In the genomic region with DNA sequence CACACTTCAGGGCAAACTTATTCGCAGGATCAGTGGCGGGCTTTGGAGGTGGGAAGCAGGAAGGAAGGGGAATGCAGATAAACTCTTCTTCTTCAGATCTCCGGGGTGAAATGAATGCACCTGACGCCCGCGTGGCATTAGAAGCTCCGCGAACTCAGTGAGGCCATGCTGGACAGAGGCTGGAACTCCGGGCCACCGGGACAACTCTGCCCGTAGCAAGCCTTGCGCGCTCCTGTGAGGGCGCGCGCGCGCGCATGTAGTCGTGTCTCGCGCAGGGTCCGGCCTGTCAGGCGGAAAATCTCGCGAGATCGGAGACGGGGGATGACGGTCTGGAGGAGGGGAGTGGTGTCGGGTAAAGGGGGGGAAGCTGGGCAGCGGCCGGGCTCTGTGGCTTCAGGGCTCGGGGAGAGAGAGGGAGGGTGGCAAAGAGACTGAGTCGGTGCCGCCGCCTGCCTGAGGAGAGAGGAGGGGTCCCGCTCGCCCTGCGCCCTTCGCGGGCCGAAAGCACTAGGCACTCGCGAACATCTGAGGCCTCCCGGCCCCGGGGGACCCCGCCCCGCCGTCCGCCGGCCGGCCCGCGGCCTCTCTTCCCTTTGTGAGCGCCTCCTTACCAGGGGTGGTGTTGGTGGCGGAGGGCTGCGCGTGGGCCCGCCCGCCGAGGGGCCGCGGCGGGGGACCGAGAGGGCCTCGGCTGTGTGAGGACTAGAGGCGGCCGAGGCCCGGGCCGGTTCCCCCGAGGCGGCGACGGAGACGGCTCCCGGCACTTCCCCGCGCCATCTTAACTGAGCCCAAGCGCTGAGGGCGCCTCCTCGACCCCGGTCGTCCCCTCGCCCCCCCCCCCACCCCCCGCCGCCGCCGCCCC, we compare ENCODE assay signal across 1 cellular context.
TF ChIP-seq lines count a peak whose summit lies in the region.

A gene (plus strand): TSS at position 370 of the 862 bp plus-strand sequence. CDS start 61,186 bp downstream, outside the sequence.

TF ChIP-seq in HEK293, 187 proteins besides CTCF, POLR2A, EP300 and RAD21 (continued from another document and continues in another):
- TF ChIP-seq, protein P1, sequence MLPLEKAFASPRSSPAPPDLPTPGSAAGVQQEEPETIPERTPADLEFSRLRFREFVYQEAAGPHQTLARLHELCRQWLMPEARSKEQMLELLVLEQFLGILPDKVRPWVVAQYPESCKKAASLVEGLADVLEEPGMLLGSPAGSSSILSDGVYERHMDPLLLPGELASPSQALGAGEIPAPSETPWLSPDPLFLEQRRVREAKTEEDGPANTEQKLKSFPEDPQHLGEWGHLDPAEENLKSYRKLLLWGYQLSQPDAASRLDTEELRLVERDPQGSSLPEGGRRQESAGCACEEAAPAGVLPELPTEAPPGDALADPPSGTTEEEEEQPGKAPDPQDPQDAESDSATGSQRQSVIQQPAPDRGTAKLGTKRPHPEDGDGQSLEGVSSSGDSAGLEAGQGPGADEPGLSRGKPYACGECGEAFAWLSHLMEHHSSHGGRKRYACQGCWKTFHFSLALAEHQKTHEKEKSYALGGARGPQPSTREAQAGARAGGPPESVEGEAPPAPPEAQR (tag by site-specific recombination; IDR thresholded peaks at IDR 0.05): no peak; the same call in 1 of the 2 replicates
- no peak for TF ChIP-seq ZNF514 (tag by site-specific recombination; IDR thresholded peaks at IDR 0.05)
- TF ChIP-seq, protein P2, sequence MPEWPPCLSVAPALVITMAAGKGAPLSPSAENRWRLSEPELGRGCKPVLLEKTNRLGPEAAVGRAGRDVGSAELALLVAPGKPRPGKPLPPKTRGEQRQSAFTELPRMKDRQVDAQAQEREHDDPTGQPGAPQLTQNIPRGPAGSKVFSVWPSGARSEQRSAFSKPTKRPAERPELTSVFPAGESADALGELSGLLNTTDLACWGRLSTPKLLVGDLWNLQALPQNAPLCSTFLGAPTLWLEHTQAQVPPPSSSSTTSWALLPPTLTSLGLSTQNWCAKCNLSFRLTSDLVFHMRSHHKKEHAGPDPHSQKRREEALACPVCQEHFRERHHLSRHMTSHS (tag by site-specific recombination; IDR thresholded peaks at IDR 0.05): no peak
- peak; percentile 85 for TF ChIP-seq ZNF629 (tag by site-specific recombination; IDR thresholded peaks at IDR 0.05)
- TF ChIP-seq, protein P3, sequence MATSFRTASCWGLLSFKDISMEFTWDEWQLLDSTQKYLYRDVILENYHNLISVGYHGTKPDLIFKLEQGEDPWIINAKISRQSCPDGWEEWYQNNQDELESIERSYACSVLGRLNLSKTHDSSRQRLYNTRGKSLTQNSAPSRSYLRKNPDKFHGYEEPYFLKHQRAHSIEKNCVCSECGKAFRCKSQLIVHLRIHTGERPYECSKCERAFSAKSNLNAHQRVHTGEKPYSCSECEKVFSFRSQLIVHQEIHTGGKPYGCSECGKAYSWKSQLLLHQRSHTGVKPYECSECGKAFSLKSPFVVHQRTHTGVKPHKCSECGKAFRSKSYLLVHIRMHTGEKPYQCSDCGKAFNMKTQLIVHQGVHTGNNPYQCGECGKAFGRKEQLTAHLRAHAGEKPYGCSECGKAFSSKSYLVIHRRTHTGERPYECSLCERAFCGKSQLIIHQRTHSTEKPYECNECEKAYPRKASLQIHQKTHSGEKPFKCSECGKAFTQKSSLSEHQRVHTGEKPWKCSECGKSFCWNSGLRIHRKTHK (tag by site-specific recombination; IDR thresholded peaks at IDR 0.05): no peak
- TF ChIP-seq ZBTB21 (tag by site-specific recombination; IDR thresholded peaks at IDR 0.05): 0 out of 2 replicates have a peak, but pooled peaks have one; percentile 34
- no peak for TF ChIP-seq ZNF174 (tag by site-specific recombination; IDR thresholded peaks at IDR 0.05)
- TF ChIP-seq ZNF792 (tag by site-specific recombination; IDR thresholded peaks at IDR 0.05): no peak
- TF ChIP-seq ZNF48 (tag by site-specific recombination; IDR thresholded peaks at IDR 0.05): no peak
- TF ChIP-seq ZNF530 (tag by site-specific recombination; IDR thresholded peaks at IDR 0.05; ENCODE audit: low read depth): no peak
- TF ChIP-seq, protein P4, sequence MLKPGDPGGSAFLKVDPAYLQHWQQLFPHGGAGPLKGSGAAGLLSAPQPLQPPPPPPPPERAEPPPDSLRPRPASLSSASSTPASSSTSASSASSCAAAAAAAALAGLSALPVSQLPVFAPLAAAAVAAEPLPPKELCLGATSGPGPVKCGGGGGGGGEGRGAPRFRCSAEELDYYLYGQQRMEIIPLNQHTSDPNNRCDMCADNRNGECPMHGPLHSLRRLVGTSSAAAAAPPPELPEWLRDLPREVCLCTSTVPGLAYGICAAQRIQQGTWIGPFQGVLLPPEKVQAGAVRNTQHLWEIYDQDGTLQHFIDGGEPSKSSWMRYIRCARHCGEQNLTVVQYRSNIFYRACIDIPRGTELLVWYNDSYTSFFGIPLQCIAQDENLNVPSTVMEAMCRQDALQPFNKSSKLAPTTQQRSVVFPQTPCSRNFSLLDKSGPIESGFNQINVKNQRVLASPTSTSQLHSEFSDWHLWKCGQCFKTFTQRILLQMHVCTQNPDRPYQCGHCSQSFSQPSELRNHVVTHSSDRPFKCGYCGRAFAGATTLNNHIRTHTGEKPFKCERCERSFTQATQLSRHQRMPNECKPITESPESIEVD (tag by site-specific recombination; IDR thresholded peaks at IDR 0.05): no peak; the same call in 1 of the 2 replicates
- TF ChIP-seq ZNF621 (tag by site-specific recombination; IDR thresholded peaks at IDR 0.05): no peak
- TF ChIP-seq REPIN1 (tag by site-specific recombination; IDR thresholded peaks at IDR 0.05; ENCODE audit: low read depth): no peak
- peak; percentile 87 for TF ChIP-seq ZBTB17 (tag by site-specific recombination; IDR thresholded peaks at IDR 0.05)
- no peak for TF ChIP-seq ZNF202 (tag by site-specific recombination; IDR thresholded peaks at IDR 0.05; ENCODE audit: borderline replicate concordance)
- peak; percentile 24; the same call in 1 of the 2 replicates for TF ChIP-seq MEIS1 (CRISPR knock-in tag; IDR thresholded peaks at IDR 0.05; ENCODE audit: borderline replicate concordance)
- peak; percentile 83 for TF ChIP-seq ZNF600 (tag by site-specific recombination; IDR thresholded peaks at IDR 0.05)
- TF ChIP-seq ZNF10 (tag by site-specific recombination; IDR thresholded peaks at IDR 0.05): no peak
- no peak for TF ChIP-seq ZNF549 (tag by site-specific recombination; IDR thresholded peaks at IDR 0.05)
- TF ChIP-seq, protein P5, sequence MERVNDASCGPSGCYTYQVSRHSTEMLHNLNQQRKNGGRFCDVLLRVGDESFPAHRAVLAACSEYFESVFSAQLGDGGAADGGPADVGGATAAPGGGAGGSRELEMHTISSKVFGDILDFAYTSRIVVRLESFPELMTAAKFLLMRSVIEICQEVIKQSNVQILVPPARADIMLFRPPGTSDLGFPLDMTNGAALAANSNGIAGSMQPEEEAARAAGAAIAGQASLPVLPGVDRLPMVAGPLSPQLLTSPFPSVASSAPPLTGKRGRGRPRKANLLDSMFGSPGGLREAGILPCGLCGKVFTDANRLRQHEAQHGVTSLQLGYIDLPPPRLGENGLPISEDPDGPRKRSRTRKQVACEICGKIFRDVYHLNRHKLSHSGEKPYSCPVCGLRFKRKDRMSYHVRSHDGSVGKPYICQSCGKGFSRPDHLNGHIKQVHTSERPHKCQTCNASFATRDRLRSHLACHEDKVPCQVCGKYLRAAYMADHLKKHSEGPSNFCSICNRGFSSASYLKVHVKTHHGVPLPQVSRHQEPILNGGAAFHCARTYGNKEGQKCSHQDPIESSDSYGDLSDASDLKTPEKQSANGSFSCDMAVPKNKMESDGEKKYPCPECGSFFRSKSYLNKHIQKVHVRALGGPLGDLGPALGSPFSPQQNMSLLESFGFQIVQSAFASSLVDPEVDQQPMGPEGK (tag by site-specific recombination; IDR thresholded peaks at IDR 0.05): peak; percentile 99
- TF ChIP-seq ZSCAN30 (tag by site-specific recombination; IDR thresholded peaks at IDR 0.05): peak; percentile 88; the same call in 1 of the 2 replicates
- TF ChIP-seq, protein P6, sequence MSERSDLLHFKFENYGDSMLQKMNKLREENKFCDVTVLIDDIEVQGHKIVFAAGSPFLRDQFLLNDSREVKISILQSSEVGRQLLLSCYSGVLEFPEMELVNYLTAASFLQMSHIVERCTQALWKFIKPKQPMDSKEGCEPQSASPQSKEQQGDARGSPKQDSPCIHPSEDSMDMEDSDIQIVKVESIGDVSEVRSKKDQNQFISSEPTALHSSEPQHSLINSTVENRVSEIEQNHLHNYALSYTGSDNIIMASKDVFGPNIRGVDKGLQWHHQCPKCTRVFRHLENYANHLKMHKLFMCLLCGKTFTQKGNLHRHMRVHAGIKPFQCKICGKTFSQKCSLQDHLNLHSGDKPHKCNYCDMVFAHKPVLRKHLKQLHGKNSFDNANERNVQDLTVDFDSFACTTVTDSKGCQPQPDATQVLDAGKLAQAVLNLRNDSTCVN (tag by site-specific recombination; optimal IDR thresholded peaks at IDR 0.05): peak; percentile 99
- peak; percentile 92 for TF ChIP-seq ZNF501 (tag by site-specific recombination; IDR thresholded peaks at IDR 0.05)
- no peak for TF ChIP-seq ZNF473 (tag by site-specific recombination; IDR thresholded peaks at IDR 0.05)
- TF ChIP-seq YY1 (tag by site-specific recombination; IDR thresholded peaks at IDR 0.05): peak; percentile 65
- no peak for TF ChIP-seq ZNF623 (tag by site-specific recombination; IDR thresholded peaks at IDR 0.05)
- TF ChIP-seq ZNF311 (tag by site-specific recombination; IDR thresholded peaks at IDR 0.05; ENCODE audit: borderline replicate concordance): no peak
- no peak for TF ChIP-seq ZNF223 (tag by site-specific recombination; IDR thresholded peaks at IDR 0.05)
- TF ChIP-seq, protein P7, sequence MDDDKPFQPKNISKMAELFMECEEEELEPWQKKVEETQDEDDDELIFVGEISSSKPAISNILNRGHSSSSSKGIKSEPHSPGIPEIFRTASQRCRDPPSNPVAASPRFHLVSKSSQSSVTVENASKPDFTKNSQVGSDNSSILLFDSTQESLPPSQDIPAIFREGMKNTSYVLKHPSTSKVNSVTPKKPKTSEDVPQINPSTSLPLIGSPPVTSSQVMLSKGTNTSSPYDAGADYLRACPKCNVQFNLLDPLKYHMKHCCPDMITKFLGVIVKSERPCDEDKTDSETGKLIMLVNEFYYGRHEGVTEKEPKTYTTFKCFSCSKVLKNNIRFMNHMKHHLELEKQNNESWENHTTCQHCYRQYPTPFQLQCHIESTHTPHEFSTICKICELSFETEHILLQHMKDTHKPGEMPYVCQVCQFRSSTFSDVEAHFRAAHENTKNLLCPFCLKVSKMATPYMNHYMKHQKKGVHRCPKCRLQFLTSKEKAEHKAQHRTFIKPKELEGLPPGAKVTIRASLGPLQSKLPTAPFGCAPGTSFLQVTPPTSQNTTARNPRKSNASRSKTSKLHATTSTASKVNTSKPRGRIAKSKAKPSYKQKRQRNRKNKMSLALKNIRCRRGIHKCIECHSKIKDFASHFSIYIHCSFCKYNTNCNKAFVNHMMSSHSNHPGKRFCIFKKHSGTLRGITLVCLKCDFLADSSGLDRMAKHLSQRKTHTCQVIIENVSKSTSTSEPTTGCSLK (tag by site-specific recombination; IDR thresholded peaks at IDR 0.05): no peak
- TF ChIP-seq ZNF350 (tag by site-specific recombination; IDR thresholded peaks at IDR 0.05): no peak
- TF ChIP-seq ZNF560 (tag by site-specific recombination; IDR thresholded peaks at IDR 0.05; ENCODE audit: borderline replicate concordance): no peak
- TF ChIP-seq KLF16 (tag by site-specific recombination; IDR thresholded peaks at IDR 0.05): peak; percentile 99
- TF ChIP-seq SP3 (tag by site-specific recombination; IDR thresholded peaks at IDR 0.05): peak; percentile 82
- TF ChIP-seq ZNF155 (tag by site-specific recombination; IDR thresholded peaks at IDR 0.05): no peak
- TF ChIP-seq ZNF138 (tag by site-specific recombination; IDR thresholded peaks at IDR 0.05; ENCODE audit: borderline replicate concordance): no peak
- no peak for TF ChIP-seq SALL2 (tag by site-specific recombination; IDR thresholded peaks at IDR 0.05; ENCODE audit: borderline replicate concordance)
- no peak for TF ChIP-seq GLI2 (tag by site-specific recombination; IDR thresholded peaks at IDR 0.05; ENCODE audit: borderline replicate concordance, low read depth)
- peak; percentile 84 for TF ChIP-seq ZNF391 (tag by site-specific recombination; IDR thresholded peaks at IDR 0.05; ENCODE audit: borderline replicate concordance, low read depth)
- TF ChIP-seq, protein P8, sequence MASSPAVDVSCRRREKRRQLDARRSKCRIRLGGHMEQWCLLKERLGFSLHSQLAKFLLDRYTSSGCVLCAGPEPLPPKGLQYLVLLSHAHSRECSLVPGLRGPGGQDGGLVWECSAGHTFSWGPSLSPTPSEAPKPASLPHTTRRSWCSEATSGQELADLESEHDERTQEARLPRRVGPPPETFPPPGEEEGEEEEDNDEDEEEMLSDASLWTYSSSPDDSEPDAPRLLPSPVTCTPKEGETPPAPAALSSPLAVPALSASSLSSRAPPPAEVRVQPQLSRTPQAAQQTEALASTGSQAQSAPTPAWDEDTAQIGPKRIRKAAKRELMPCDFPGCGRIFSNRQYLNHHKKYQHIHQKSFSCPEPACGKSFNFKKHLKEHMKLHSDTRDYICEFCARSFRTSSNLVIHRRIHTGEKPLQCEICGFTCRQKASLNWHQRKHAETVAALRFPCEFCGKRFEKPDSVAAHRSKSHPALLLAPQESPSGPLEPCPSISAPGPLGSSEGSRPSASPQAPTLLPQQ (tag by site-specific recombination; IDR thresholded peaks at IDR 0.05): peak; percentile 81
- TF ChIP-seq GLIS1 (tag by site-specific recombination; IDR thresholded peaks at IDR 0.05): peak; percentile 59
- TF ChIP-seq, protein P9, sequence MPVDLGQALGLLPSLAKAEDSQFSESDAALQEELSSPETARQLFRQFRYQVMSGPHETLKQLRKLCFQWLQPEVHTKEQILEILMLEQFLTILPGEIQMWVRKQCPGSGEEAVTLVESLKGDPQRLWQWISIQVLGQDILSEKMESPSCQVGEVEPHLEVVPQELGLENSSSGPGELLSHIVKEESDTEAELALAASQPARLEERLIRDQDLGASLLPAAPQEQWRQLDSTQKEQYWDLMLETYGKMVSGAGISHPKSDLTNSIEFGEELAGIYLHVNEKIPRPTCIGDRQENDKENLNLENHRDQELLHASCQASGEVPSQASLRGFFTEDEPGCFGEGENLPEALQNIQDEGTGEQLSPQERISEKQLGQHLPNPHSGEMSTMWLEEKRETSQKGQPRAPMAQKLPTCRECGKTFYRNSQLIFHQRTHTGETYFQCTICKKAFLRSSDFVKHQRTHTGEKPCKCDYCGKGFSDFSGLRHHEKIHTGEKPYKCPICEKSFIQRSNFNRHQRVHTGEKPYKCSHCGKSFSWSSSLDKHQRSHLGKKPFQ (tag by site-specific recombination; IDR thresholded peaks at IDR 0.05): no peak
- no peak for TF ChIP-seq ZFP41 (tag by site-specific recombination; IDR thresholded peaks at IDR 0.05; ENCODE audit: borderline replicate concordance)
- TF ChIP-seq IKZF3 (tag by site-specific recombination; IDR thresholded peaks at IDR 0.05): peak; percentile 74
- no peak for TF ChIP-seq ZNF426 (tag by site-specific recombination; IDR thresholded peaks at IDR 0.05)
- TF ChIP-seq, protein P10, sequence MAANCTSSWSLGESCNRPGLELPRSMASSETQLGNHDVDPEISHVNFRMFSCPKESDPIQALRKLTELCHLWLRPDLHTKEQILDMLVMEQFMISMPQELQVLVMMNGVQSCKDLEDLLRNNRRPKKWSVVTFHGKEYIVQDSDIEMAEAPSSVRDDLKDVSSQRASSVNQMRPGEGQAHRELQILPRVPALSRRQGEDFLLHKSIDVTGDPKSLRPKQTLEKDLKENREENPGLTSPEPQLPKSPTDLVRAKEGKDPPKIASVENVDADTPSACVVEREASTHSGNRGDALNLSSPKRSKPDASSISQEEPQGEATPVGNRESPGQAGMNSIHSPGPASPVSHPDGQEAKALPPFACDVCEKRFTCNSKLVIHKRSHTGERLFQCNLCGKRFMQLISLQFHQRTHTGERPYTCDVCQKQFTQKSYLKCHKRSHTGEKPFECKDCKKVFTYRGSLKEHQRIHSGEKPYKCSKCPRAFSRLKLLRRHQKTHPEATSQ (tag by site-specific recombination; IDR thresholded peaks at IDR 0.05): 0 out of 2 replicates have a peak, but pooled peaks have one; percentile 54
- TF ChIP-seq ZNF785 (tag by site-specific recombination; IDR thresholded peaks at IDR 0.05): 0 out of 2 replicates have a peak, but pooled peaks have one; percentile 61
